In the genomic region with DNA sequence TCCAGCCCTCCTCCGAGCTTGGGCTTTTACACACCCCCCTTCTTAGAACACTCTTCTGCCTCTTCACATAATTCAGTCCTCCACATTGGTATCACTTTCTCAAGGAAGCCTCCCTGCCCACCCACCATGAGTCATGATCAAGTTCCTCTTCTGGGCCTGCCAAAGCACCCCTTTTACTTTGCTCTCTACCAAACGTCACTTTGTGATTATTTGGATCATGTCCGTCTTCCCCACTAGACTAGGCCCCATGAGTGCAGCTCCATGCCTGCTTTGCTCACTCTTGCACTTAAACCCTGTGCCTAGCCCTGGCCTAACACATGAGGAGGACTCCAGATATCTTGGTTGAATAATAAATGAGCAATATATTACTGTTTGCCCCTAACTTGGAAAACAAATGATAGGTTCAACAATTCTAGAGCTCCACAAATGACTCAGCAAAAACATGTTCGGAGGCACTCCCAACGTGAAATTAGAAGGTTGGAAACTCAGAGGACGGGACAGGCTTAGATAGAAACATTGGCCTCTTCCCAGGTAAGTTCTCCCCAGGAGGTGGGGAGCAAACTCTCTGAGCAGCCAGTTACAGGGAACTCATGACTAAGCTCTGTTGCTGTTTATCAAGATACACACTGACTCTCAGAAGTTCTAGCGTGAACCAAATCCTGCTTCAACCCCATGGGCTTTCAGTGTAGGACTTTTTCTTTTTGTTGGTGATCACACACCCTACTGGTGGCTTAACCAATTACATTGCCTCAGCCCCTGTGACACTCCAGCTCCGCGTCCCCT, we compare ENCODE assay signal across 8 cellular contexts. TPM values are rescaled to one million over a fixed set of nuclear protein-coding genes. Genes with fewer than 3 reads are reported as not detected.
DNase-seq lines count a peak whose midpoint lies in the region; ATAC-seq and TF ChIP-seq lines count a peak whose summit lies in the region.

No MANE protein-coding gene starts in this region.

- H3K27ac ChIP-seq in gastroesophageal sphincter (peak overlapping the region; percentile 70 to 85 (median 82)), parathyroid adenoma (peak overlapping the region; percentile 49)

- no peaks in the 10 kb centered on the region for H3K36me3 ChIP-seq in gastroesophageal sphincter
- no peaks in the 10 kb centered on the region for H3K36me3 ChIP-seq in parathyroid adenoma (ENCODE audit: control insufficient read depth, insufficient read depth, low read length)

- no peak overlapping the region for H3K4me3 ChIP-seq in gastroesophageal sphincter
- H3K4me3 ChIP-seq in parathyroid adenoma (ENCODE audit: low read depth, low read length) = no peak overlapping the region

- no peak overlapping the region for H3K4me2 ChIP-seq in parathyroid adenoma (ENCODE audit: low read length)

- peak; percentile 92 for ATAC-seq in gastroesophageal sphincter
- ATAC-seq in HG02840 (IDR thresholded peaks at IDR 0.05; ENCODE audit: low FRiP score, unreplicated experiment) = no peak
- ATAC-seq in HG03457 (IDR thresholded peaks at IDR 0.05; ENCODE audit: unreplicated experiment) = no peak

- H3K79me2 ChIP-seq in parathyroid adenoma = no peaks in the 10 kb centered on the region

- H3K9me3 Mint-ChIP-seq in Calu3 (ENCODE audit: low read depth, unreplicated experiment) = no peaks in the 10 kb centered on the region
- no peaks in the 10 kb centered on the region for H3K9me3 Mint-ChIP-seq in activated T-helper 1 cell treated with anti-CD3 and anti-CD28 coated beads, Interleukin-12 subunit alpha, Interleukin-12 subunit beta, Interleukin-2, Interleukin-4 antibody, amounts not matched to agents 30 ng/mL and 10 ng/mL and 1 ng/mL, durations not matched to agents 14 hours and 24 hours and 36 hours

- no peak for TF ChIP-seq EP300 in gastroesophageal sphincter (IDR thresholded peaks at IDR 0.05)

- H3K27me3 ChIP-seq in gastroesophageal sphincter (no peaks in the 10 kb centered on the region), parathyroid adenoma (ENCODE audit: control insufficient read depth, insufficient read depth, low read length) (no peaks in the 10 kb centered on the region)

- H3K4me1 Mint-ChIP-seq in Calu3 (ENCODE audit: low read depth, unreplicated experiment) = peaks cover 10% of the 10 kb centered on the region
- H3K4me1 Mint-ChIP-seq in activated T-helper 1 cell treated with anti-CD3 and anti-CD28 coated beads, Interleukin-12 subunit alpha, Interleukin-12 subunit beta, Interleukin-2, Interleukin-4 antibody, amounts not matched to agents 30 ng/mL and 10 ng/mL and 1 ng/mL, durations not matched to agents 14 hours and 24 hours and 36 hours (ENCODE audit: low read depth) = peaks cover 11% of the 10 kb centered on the region

- H3K4me1 ChIP-seq in gastroesophageal sphincter (peaks cover 0 to 21% (median 7%) of the 10 kb centered on the region in 3 donors), parathyroid adenoma (peaks cover 4% of the 10 kb centered on the region)

- intact Hi-C loops in Calu3 (cut with micrococcal nuclease; ENCODE audit: unreplicated experiment) = loop anchor here (2.0 kb wide), 1 partner anchor 86 kb away; no protein-coding TSS in a partner anchor
- intact Hi-C loops in activated T-helper 1 cell treated with anti-CD3 and anti-CD28 coated beads, Interleukin-12 subunit alpha, Interleukin-12 subunit beta, Interleukin-2, Interleukin-4 antibody, amounts not matched to agents 30 ng/mL and 10 ng/mL and 1 ng/mL, durations not matched to agents 14 hours and 24 hours and 36 hours (cut with micrococcal nuclease) = loop anchor here (1.0 to 5.0 kb wide), 5 partner anchors 36 to 352 kb away; partner anchors contain the start of genes AARSD1, BECN1 and PSMC3IP

- 11 to 20% methylated on average over 9 of the region's 9 CpGs for WGBS in gastroesophageal sphincter (ENCODE audit: low coverage in 1 of 2), 2 donors

- H2AFZ ChIP-seq in parathyroid adenoma = peak overlapping the region; percentile 63

- H3K36me3 Mint-ChIP-seq in Calu3 (ENCODE audit: insufficient read depth, unreplicated experiment) = no peaks in the 10 kb centered on the region
- H3K36me3 Mint-ChIP-seq in activated T-helper 1 cell treated with anti-CD3 and anti-CD28 coated beads, Interleukin-12 subunit alpha, Interleukin-12 subunit beta, Interleukin-2, Interleukin-4 antibody, amounts not matched to agents 30 ng/mL and 10 ng/mL and 1 ng/mL, durations not matched to agents 14 hours and 24 hours and 36 hours (ENCODE audit: low read depth) = no peaks in the 10 kb centered on the region

- H3K4me3 Mint-ChIP-seq in Calu3 (ENCODE audit: low read depth, unreplicated experiment) = no peak overlapping the region
- no peak overlapping the region for H3K4me3 Mint-ChIP-seq in activated T-helper 1 cell treated with anti-CD3 and anti-CD28 coated beads, Interleukin-12 subunit alpha, Interleukin-12 subunit beta, Interleukin-2, Interleukin-4 antibody, amounts not matched to agents 30 ng/mL and 10 ng/mL and 1 ng/mL, durations not matched to agents 14 hours and 24 hours and 36 hours

- DNase-seq in Calu3 (peak; percentile 62), H4 (ENCODE audit: low spot score) (peak; percentile 85), NCI-H69 (lab: John Stamatoyannopoulos, UW) (peak; percentile 78)
- no peak for DNase-seq in activated T-helper 1 cell treated with anti-CD3 and anti-CD28 coated beads, Interleukin-12 subunit alpha, Interleukin-12 subunit beta, Interleukin-2, Interleukin-4 antibody, amounts not matched to agents 30 ng/mL and 10 ng/mL and 1 ng/mL, durations not matched to agents 14 hours and 24 hours and 36 hours (ENCODE audit: low spot score)

- no TSS peak for BruUV-seq in Calu3 (replicated peaks; lab: Mats Ljungman, UMichigan)

- no peak overlapping the region for H3K9ac ChIP-seq in parathyroid adenoma

- H3K9me3 ChIP-seq in gastroesophageal sphincter = no peaks in the 10 kb centered on the region
- no peaks in the 10 kb centered on the region for H3K9me3 ChIP-seq in parathyroid adenoma (ENCODE audit: control insufficient read depth, low read length)

- TF ChIP-seq CTCF in Calu3 (IDR thresholded peaks at IDR 0.05; ENCODE audit: unreplicated experiment) (peak; percentile 72), gastroesophageal sphincter (IDR thresholded peaks at IDR 0.05) (peak; percentile 55 to 90 (median 80)), parathyroid adenoma (IDR thresholded peaks at IDR 0.05) (peak; percentile 35)

- peak overlapping the region; percentile 24 for H3K27ac Mint-ChIP-seq in Calu3 (ENCODE audit: unreplicated experiment)
- H3K27ac Mint-ChIP-seq in activated T-helper 1 cell treated with anti-CD3 and anti-CD28 coated beads, Interleukin-12 subunit alpha, Interleukin-12 subunit beta, Interleukin-2, Interleukin-4 antibody, amounts not matched to agents 30 ng/mL and 10 ng/mL and 1 ng/mL, durations not matched to agents 14 hours and 24 hours and 36 hours = peak overlapping the region; percentile 47

- no peak for TF ChIP-seq POLR2A in gastroesophageal sphincter (IDR thresholded peaks at IDR 0.05)

- CTCF ChIA-PET in Calu3 (lab: Charles Lee) = interaction anchor here (0.5 to 3.2 kb wide), 12 partner anchors 8 to 201 kb away, joined by 3 to 22 read pairs (median 5); partner anchors contain the start of genes AOC2 and BECN1

- H3K27me3 Mint-ChIP-seq in Calu3 (ENCODE audit: unreplicated experiment) = peaks cover 10% of the 10 kb centered on the region
- peaks cover 5% of the 10 kb centered on the region for H3K27me3 Mint-ChIP-seq in activated T-helper 1 cell treated with anti-CD3 and anti-CD28 coated beads, Interleukin-12 subunit alpha, Interleukin-12 subunit beta, Interleukin-2, Interleukin-4 antibody, amounts not matched to agents 30 ng/mL and 10 ng/mL and 1 ng/mL, durations not matched to agents 14 hours and 24 hours and 36 hours (ENCODE audit: insufficient read depth)

RNA-seq across cellular contexts. Expression of gene G6PC1, which starts 28.3 kb away (rescaled TPM):
- total RNA-seq in Calu3 (2022) (not detected in 2 replicates), gastroesophageal sphincter (not detected)
- total RNA-seq in H4 (2014; rRNA removed; shearing (Covaris generic)) = not detected in 2 replicates
- not detected in 2 replicates for total RNA-seq in activated T-helper 1 cell treated with anti-CD3 and anti-CD28 coated beads, Interleukin-12 subunit alpha, Interleukin-12 subunit beta, Interleukin-2, Interleukin-4 antibody, amounts not matched to agents 30 ng/mL and 10 ng/mL and 1 ng/mL, durations not matched to agents 14 hours and 24 hours and 36 hours

RNA-seq across cellular contexts. Expression of gene AARSD1, which starts 35.3 kb away (rescaled TPM):
- total RNA-seq in Calu3 (2022) (93.7 and 96.6 TPM in 2 replicates), gastroesophageal sphincter (10 to 100 TPM; 10.9 to 39.5 (median 26.3) TPM)
- 23.7 and 27.2 TPM in 2 replicates for total RNA-seq in H4 (2014; rRNA removed; shearing (Covaris generic))
- total RNA-seq in activated T-helper 1 cell treated with anti-CD3 and anti-CD28 coated beads, Interleukin-12 subunit alpha, Interleukin-12 subunit beta, Interleukin-2, Interleukin-4 antibody, amounts not matched to agents 30 ng/mL and 10 ng/mL and 1 ng/mL, durations not matched to agents 14 hours and 24 hours and 36 hours = 78.2 and 85.5 TPM in 2 replicates

RNA-seq across cellular contexts. Expression of gene PTGES3L, which starts 51.0 kb away (rescaled TPM):
- total RNA-seq in Calu3 (2022) (2.0 and 2.1 TPM in 2 replicates), gastroesophageal sphincter (10 to 100 TPM in 2 of 4 donors, 1 to 10 TPM in 2; 5.5 to 19.6 (median 10.1) TPM)
- 0.19 TPM in 1 of 2 replicates, not detected in the other for total RNA-seq in H4 (2014; rRNA removed; shearing (Covaris generic))
- total RNA-seq in activated T-helper 1 cell treated with anti-CD3 and anti-CD28 coated beads, Interleukin-12 subunit alpha, Interleukin-12 subunit beta, Interleukin-2, Interleukin-4 antibody, amounts not matched to agents 30 ng/mL and 10 ng/mL and 1 ng/mL, durations not matched to agents 14 hours and 24 hours and 36 hours = 1.0 and 1.6 TPM in 2 replicates

RNA-seq across cellular contexts. Expression of gene RUNDC1, which starts 51.5 kb away (rescaled TPM):
- total RNA-seq in Calu3 (2022) = 32.8 and 35.4 TPM in 2 replicates
- total RNA-seq in H4 (2014; rRNA removed; shearing (Covaris generic)) = 3.6 and 3.8 TPM in 2 replicates
- 16.9 and 18.8 TPM in 2 replicates for total RNA-seq in activated T-helper 1 cell treated with anti-CD3 and anti-CD28 coated beads, Interleukin-12 subunit alpha, Interleukin-12 subunit beta, Interleukin-2, Interleukin-4 antibody, amounts not matched to agents 30 ng/mL and 10 ng/mL and 1 ng/mL, durations not matched to agents 14 hours and 24 hours and 36 hours
- total RNA-seq in gastroesophageal sphincter = 10 to 100 TPM; 16.4 to 20.9 (median 19.4) TPM
